8 cellular contexts compared by ENCODE assay signal in genomic region chr14:52553002-52553670, GRCh38. TPM values are rescaled to one million over a fixed set of nuclear protein-coding genes. Genes with fewer than 3 reads are reported as not detected.
DNase-seq lines count a peak whose midpoint lies in the region; ATAC-seq and TF ChIP-seq lines count a peak whose summit lies in the region.

No MANE protein-coding gene starts in this region.

- H3K4me3 ChIP-seq in testis: peak overlapping the region; percentile 68 to 75

- TF ChIP-seq CTCF in natural killer cell (IDR thresholded peaks at IDR 0.05) (no peak), testis (IDR thresholded peaks at IDR 0.05) (no peak)

- no peaks in the 10 kb centered on the region for H3K9me3 ChIP-seq in testis

- peak overlapping the region; percentile 99 for H3K4me3 Mint-ChIP-seq in natural killer cell

- ATAC-seq in GM18502 (IDR thresholded peaks at IDR 0.05; ENCODE audit: poor library complexity, unreplicated experiment): peak; percentile 27
- peak; percentile 18 for ATAC-seq in HG02884 (IDR thresholded peaks at IDR 0.05; ENCODE audit: unreplicated experiment)
- ATAC-seq in natural killer cell: peak; percentile 7 to 30 (median 20)
- no peak for ATAC-seq in GM18873 (IDR thresholded peaks at IDR 0.05; ENCODE audit: low FRiP score, unreplicated experiment)

- intact Hi-C loops in natural killer cell (cut with micrococcal nuclease): loop anchor here (2.0 to 5.0 kb wide), 4 partner anchors 154 to 241 kb away; partner anchors contain the start of genes GNPNAT1, PSMC6 and PTGER2
- intact Hi-C loops in testis (cut with DNase I; ENCODE audit: low total_unique reads): no loop called here

- no peaks in the 10 kb centered on the region for H3K9me3 Mint-ChIP-seq in natural killer cell

- H3K36me3 Mint-ChIP-seq in natural killer cell: no peaks in the 10 kb centered on the region

- H3K4me1 ChIP-seq in testis: peaks cover 19% of the 10 kb centered on the region

- DNase-seq in NCI-H2171 (lab: John Stamatoyannopoulos, UW) (peak; percentile 33), erythroblast (lab: John Stamatoyannopoulos, UW) (peak; percentile 60 to 71), natural killer cell (peak; percentile 43), testis (peak; percentile 36)
- DNase-seq in activated CD8-positive, alpha-beta memory T cell treated with anti-CD3 and anti-CD28 coated beads for 24 hours: peak; percentile 72

- peaks cover 33 to 36% of the 10 kb centered on the region in 2 donors for H3K4me1 Mint-ChIP-seq in natural killer cell

- no peak for TF ChIP-seq POLR2A in erythroblast (IDR thresholded peaks at IDR 0.05; ENCODE audit: low read length)
- no peak for TF ChIP-seq POLR2A in testis (IDR thresholded peaks at IDR 0.05)

- H3K27ac Mint-ChIP-seq in natural killer cell: peak overlapping the region; percentile 93 to 98

- peaks cover 2 to 22% of the 10 kb centered on the region in 2 donors for H3K27me3 Mint-ChIP-seq in natural killer cell (ENCODE audit: low read depth in 2 of 2)

- WGBS in testis, 2 donors: 0 to 1% methylated on average over 13 to 59 of the region's 69 CpGs

- H3K27me3 ChIP-seq in testis: no peaks in the 10 kb centered on the region

- H3K27ac ChIP-seq in testis: peak overlapping the region; percentile 82 to 89

- H3K36me3 ChIP-seq in testis (ENCODE audit: low read depth, missing control alignments): no peaks in the 10 kb centered on the region

RNA-seq across cellular contexts. Expression of gene GPR137C, which starts 0.5 kb away (rescaled TPM):
- total RNA-seq in natural killer cell: 1 to 10 TPM in 1 of 3 donors, under 1 TPM in 2; 0.42 to 1.4 (median 0.57) TPM
- 1 to 10 TPM; 7.1 to 9.4 TPM for total RNA-seq in testis
- 2.9 TPM for polyA plus RNA-seq in testis (ENCODE audit: insufficient read depth, low read depth, low replicate concordance)

RNA-seq across cellular contexts. Expression of gene TXNDC16, which starts 0.8 kb away (rescaled TPM):
- 10 to 100 TPM; 16.5 to 22.0 (median 20.7) TPM for total RNA-seq in natural killer cell
- 10 to 100 TPM; 15.8 to 21.5 TPM for total RNA-seq in testis
- polyA plus RNA-seq in testis (ENCODE audit: insufficient read depth, low read depth, low replicate concordance): 11.9 TPM
